Comparison of ENCODE assay signal across 8 cellular contexts in the genomic region with DNA sequence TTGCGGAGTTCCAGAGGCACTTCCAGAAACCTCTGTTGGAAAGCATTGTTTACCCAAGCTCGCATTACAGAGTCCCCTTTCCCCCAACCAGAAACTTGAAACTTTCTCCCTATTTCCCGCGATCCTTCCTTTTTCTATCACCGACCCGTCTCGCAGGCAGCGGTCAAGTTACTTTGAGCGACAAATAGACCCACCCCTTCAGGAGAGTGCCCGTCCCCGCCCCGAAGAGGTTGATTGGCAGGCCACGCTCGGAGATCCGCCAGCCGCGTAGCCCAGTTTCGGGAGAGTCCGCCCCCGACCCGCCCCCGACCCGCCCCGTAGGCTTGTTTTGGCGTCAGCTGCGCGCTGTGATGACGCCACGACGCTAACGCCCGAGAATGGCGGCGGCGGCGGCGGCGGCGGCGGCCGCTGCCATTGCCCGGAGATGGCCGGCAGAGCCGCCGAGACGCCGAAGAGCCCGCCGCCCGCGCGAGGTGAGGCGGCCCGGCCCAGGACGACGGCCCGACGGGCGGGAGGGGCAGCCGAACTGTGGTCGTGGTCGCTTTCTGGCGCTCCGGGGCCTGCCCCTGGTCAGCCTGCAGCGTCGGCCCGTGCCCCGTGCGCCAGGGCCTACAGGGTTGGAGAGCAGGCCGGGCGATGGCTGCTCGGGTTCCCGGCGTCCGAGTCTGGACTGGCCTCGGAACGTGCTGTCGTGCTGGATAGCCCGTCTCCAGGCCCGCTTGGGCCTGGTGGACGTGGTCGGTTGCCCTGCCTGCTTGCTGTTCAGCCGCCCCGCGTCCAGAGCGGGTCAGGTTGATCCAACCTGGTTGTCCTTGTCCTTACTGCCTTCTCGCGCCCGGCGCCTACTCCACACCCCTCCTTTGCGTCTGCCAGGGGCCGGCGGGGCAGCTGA. TPM values are rescaled to one million over a fixed set of nuclear protein-coding genes. Genes with fewer than 3 reads are reported as not detected.
DNase-seq lines count a peak whose midpoint lies in the region; ATAC-seq and TF ChIP-seq lines count a peak whose summit lies in the region.

Gene PSKH1, plus strand, starts transcription at position 356 of the 892 bp plus-strand sequence. CDS start 15,496 bp downstream, outside the sequence.

- no peaks in the 10 kb centered on the region for H3K36me3 ChIP-seq in uterus

- H3K4me3 ChIP-seq in right cardiac atrium (ENCODE audit: low read length) (peak within 1 kb of the TSS; percentile 68), uterus (peak within 1 kb of the TSS; percentile 93 to 94)

- intact Hi-C loops in T-helper 2 cell treated with Interferon-gamma antibody and Interleukin-4, amounts not matched to agents 100 ng/mL and 5 ng/mL, for 36 hours (cut with micrococcal nuclease) = loop anchor here (1.0 kb wide), 3 partner anchors 42 to 75 kb away; partner anchors contain the start of genes NUTF2 and SLC12A4
- intact Hi-C loops in right cardiac atrium (cut with DNase I) (no loop called here), uterus (cut with DNase I; ENCODE audit: low total_unique reads) (no loop called here)

- ATAC-seq in GM18502 (IDR thresholded peaks at IDR 0.05; ENCODE audit: poor library complexity, unreplicated experiment) (peak; percentile 88), HG02943 (IDR thresholded peaks at IDR 0.05; ENCODE audit: low read depth, unreplicated experiment) (peak; percentile 85), right cardiac atrium (peak; percentile 94 to 97)

- DNase-seq in NCI-H1930 (lab: John Stamatoyannopoulos, UW) = peak; percentile 83 to 89
- DNase-seq in anterior cingulate cortex (lab: John Stamatoyannopoulos, UW) = peak; percentile 52 to 99 (median 95)
- DNase-seq in right cardiac atrium = peak; percentile 97 to 99 (median 99)
- peak; percentile 87 for DNase-seq in pulmonary artery endothelial cell (ENCODE audit: low read depth, low spot score)
- DNase-seq in uterus = peak; percentile 96 to 97

- H3K4me1 ChIP-seq in right cardiac atrium (ENCODE audit: control insufficient read depth, insufficient read depth, low read length) (peaks cover 3% of the 10 kb centered on the region), uterus (peaks cover 0 to 11% of the 10 kb centered on the region in 2 donors)

- WGBS in right cardiac atrium = under 1% methylated on average over 93 of the region's 93 CpGs

- peak within 1 kb of the TSS; percentile 98 for H3K27ac ChIP-seq in right cardiac atrium (ENCODE audit: low read length)
- peak within 1 kb of the TSS; percentile 88 to 94 for H3K27ac ChIP-seq in uterus

- H3K9me3 ChIP-seq in right cardiac atrium (ENCODE audit: control insufficient read depth, low read length) (no peaks in the 10 kb centered on the region), uterus (no peaks in the 10 kb centered on the region)

- no peaks in the 10 kb centered on the region for H3K27me3 ChIP-seq in right cardiac atrium (ENCODE audit: control insufficient read depth, insufficient read depth)
- H3K27me3 ChIP-seq in uterus = no peaks in the 10 kb centered on the region

- peak; percentile 74 to 93 for TF ChIP-seq POLR2A in uterus (IDR thresholded peaks at IDR 0.05)

- TF ChIP-seq CTCF in uterus (IDR thresholded peaks at IDR 0.05) = peak in 2 of 4 experiments; percentile 2 to 19

RNA-seq across cellular contexts. Expression of gene PSKH1, which starts in this region (rescaled TPM):
- total RNA-seq in T-helper 2 cell treated with Interferon-gamma antibody and Interleukin-4, amounts not matched to agents 100 ng/mL and 5 ng/mL, for 36 hours = 20.7 and 22.1 TPM in 2 replicates
- total RNA-seq in right cardiac atrium (10 to 100 TPM; 23.8 to 31.1 (median 27.0) TPM), pulmonary artery endothelial cell (15.3 and 15.4 TPM in 2 replicates), uterus (10 to 100 TPM in 3 of 4 donors, 1 to 10 TPM in 1; 3.1 to 34.3 (median 24.5) TPM)
- 26.8 TPM for polyA plus RNA-seq in right cardiac atrium

Comparison
In these comparisons a context has a peak if more than half of its experiments do, and no peak if none do; other contexts are left out.
1. Peak in every context shown above with its lines: DNase-seq, ATAC-seq, H3K4me3 ChIP-seq and H3K27ac ChIP-seq.